12 cellular contexts compared by ENCODE assay signal in genomic region chr22:20490183-20490940, GRCh38.
"Had no signal": no experiment of that assay in that cellular context is flagged by ENCODE, and none has a peak within 500 bp of the region (broad histone marks: within the 10 kb centered on the region; RNA-seq: fewer than 3 reads in every experiment).

No MANE protein-coding gene starts in this region.

- FAIRE-seq: frontal cortex had no signal

- H3K4me3 Mint-ChIP-seq: activated T-cell treated with anti-CD3 and anti-CD28 coated beads, Interleukin-2, amount 50 U/mL, for 24 hours; dendritic cell treated with granulocyte-macrophage colony-stimulating factor and Interleukin-4, amounts not matched to agents 40 ng/mL and 50 ng/mL, for 4 days; immature natural killer cell; neural crest cell; WTC11 had no signal

- DNase-seq: activated CD4-positive, alpha-beta T cell treated with anti-CD3 and anti-CD28 coated beads, Interleukin-2, amount 50 U/mL, for 1 hour; activated gamma-delta T cell treated with Interleukin-2 at 50 U/mL for 16 hours; activated T-cell treated with anti-CD3 and anti-CD28 coated beads, Interleukin-2, amount 50 U/mL, for 24 hours; head of caudate nucleus; immature natural killer cell; ovary had no signal

- H3K9me3 Mint-ChIP-seq: activated T-cell treated with anti-CD3 and anti-CD28 coated beads, Interleukin-2, amount 50 U/mL, for 24 hours; dendritic cell treated with granulocyte-macrophage colony-stimulating factor and Interleukin-4, amounts not matched to agents 40 ng/mL and 50 ng/mL, for 4 days; immature natural killer cell; neural crest cell; WTC11 had no signal

- H3K27me3 Mint-ChIP-seq: activated T-cell treated with anti-CD3 and anti-CD28 coated beads, Interleukin-2, amount 50 U/mL, for 24 hours; dendritic cell treated with granulocyte-macrophage colony-stimulating factor and Interleukin-4, amounts not matched to agents 40 ng/mL and 50 ng/mL, for 4 days had no signal

- ATAC-seq: sciatic nerve, SK-N-SH treated with all-trans-retinoic acid at 6 μM for 48 hours, WTC11 had no signal

- H3K27ac Mint-ChIP-seq: activated T-cell treated with anti-CD3 and anti-CD28 coated beads, Interleukin-2, amount 50 U/mL, for 24 hours; dendritic cell treated with granulocyte-macrophage colony-stimulating factor and Interleukin-4, amounts not matched to agents 40 ng/mL and 50 ng/mL, for 4 days; WTC11 had no signal
